ENCODE assay signal across 8 cellular contexts in the genomic region with DNA sequence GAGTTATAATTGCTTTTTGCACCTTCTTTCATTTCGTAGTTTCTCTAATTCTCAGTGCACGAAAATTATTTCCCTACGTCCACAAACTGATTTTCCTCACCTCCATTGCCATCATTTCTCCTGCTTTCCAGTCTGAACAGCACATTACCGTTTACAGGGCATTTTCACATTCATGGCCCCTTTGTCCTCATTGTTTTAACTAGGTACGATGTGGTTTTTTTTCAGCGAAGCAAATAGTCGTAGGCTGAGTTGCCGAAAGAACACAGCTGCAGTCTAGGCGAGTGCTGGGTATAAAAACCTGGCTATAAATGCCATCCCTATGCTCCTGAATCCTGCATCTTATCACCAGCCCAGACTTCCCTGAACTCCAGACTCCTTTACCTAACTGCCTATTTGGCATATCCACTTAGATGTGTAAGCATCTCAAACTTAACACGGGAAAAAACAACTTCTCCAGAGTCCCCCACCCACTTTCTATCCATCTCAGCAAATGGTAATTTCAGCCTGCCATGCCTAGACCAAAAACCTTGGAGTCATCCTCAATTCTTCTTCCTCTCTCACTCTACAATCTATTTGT. TPM values are rescaled to one million over a fixed set of nuclear protein-coding genes. Genes with fewer than 3 reads are reported as not detected.
DNase-seq lines count a peak whose midpoint lies in the region; ATAC-seq, FAIRE-seq and TF ChIP-seq lines count a peak whose summit lies in the region.

No MANE protein-coding gene starts in this region.

- no peak overlapping the region for H2BK120ac ChIP-seq in mesenchymal stem cell (ENCODE audit: low read depth, low read length)

- peaks cover 10% of the 10 kb centered on the region for H3K79me1 ChIP-seq in mesenchymal stem cell (replicated peaks; ENCODE audit: low read length, poor library complexity, severe bottlenecking)

- peaks cover 4% of the 10 kb centered on the region; the same call in 1 of the 3 replicates for H3K9me3 ChIP-seq in A549
- no peaks in the 10 kb centered on the region for H3K9me3 ChIP-seq in HUES64 (ENCODE audit: insufficient read depth, low read depth, low read length)
- H3K9me3 ChIP-seq in mammary epithelial cell (replicated peaks; ENCODE audit: insufficient read depth, low read length) = no peaks in the 10 kb centered on the region
- no peaks in the 10 kb centered on the region for H3K9me3 ChIP-seq in mesenchymal stem cell (ENCODE audit: control insufficient read depth, low read length)

- no peak for TF ChIP-seq POLR2A in A549 (IDR thresholded peaks at IDR 0.05; ENCODE audit: low read length)

- ATAC-seq in A549 = no peak
- no peak for ATAC-seq in GM21381 (IDR thresholded peaks at IDR 0.05; ENCODE audit: unreplicated experiment)

- POLR2A ChIA-PET in A549 (lab: Yijun Ruan, JAX) = interaction anchor here (1.3 kb wide), 1 partner anchor 151 kb away, joined by 9 read pairs; the partner anchor contains the start of gene EIF2AK4

- peak overlapping the region in 1 of 2 experiments; percentile 57 for H3K18ac ChIP-seq in mesenchymal stem cell (ENCODE audit: low read depth in 1 of 2, low read length in 2 of 2)

- peaks cover 22% of the 10 kb centered on the region for H3K79me2 ChIP-seq in mammary epithelial cell (ENCODE audit: insufficient read depth, low read length)

- H3K4me1 ChIP-seq in A549 (peaks cover 15% of the 10 kb centered on the region; the same call in 2 of the 3 replicates), HUES64 (ENCODE audit: insufficient read depth, low read length) (peaks cover 44% of the 10 kb centered on the region), mammary epithelial cell (ENCODE audit: insufficient read depth, low read length) (peaks cover 21% of the 10 kb centered on the region), mesenchymal stem cell (ENCODE audit: control insufficient read depth, insufficient read depth, low read depth, low read length) (peaks cover 6% of the 10 kb centered on the region)

- CTCF ChIA-PET in A549 (lab: Yijun Ruan, JAX) = interaction anchor here (1.0 kb wide), 1 partner anchor 93 kb away, joined by 4 read pairs; no protein-coding TSS in a partner anchor
- CTCF ChIA-PET in mammary epithelial cell (lab: Charles Lee; ENCODE audit: low non-redundant PET) = no interaction called here

- peak overlapping the region; percentile 18 for H2AK5ac ChIP-seq in mesenchymal stem cell (ENCODE audit: low read length, severe bottlenecking)

- no peak overlapping the region for H3K23ac ChIP-seq in mesenchymal stem cell (ENCODE audit: low read length in 2 of 2)

- H3K4me2 ChIP-seq in A549 = peak overlapping the region; percentile 83
- H3K4me2 ChIP-seq in mammary epithelial cell (ENCODE audit: insufficient read depth, low read depth, low read length) = peak overlapping the region; percentile 83
- peak overlapping the region; percentile 42 for H3K4me2 ChIP-seq in mesenchymal stem cell (ENCODE audit: low read length, poor library complexity, severe bottlenecking)

- TF ChIP-seq CTCF in A549 (IDR thresholded peaks at IDR 0.05) (no peak), mammary epithelial cell (conservative IDR thresholded peaks at IDR 0.05 in 1 of 2, IDR thresholded peaks at IDR 0.05 in 1 of 2; ENCODE audit: extremely low read depth in 1 of 2, insufficient read depth in 1 of 2, low read depth in 1 of 2, low read length in 2 of 2) (no peak)

- no peak for TF ChIP-seq EP300 in A549 (IDR thresholded peaks at IDR 0.05)

- no peaks in the 10 kb centered on the region for H3K27me3 ChIP-seq in HUES64 (ENCODE audit: insufficient read depth, low read length)
- no peaks in the 10 kb centered on the region for H3K27me3 ChIP-seq in mammary epithelial cell (ENCODE audit: insufficient read depth, low read length)
- no peaks in the 10 kb centered on the region for H3K27me3 ChIP-seq in mesenchymal stem cell (ENCODE audit: control insufficient read depth in 1 of 2, insufficient read depth in 1 of 2, low read length in 2 of 2)

- H3K36me3 ChIP-seq in HUES64 (ENCODE audit: insufficient read depth, low read length) (no peaks in the 10 kb centered on the region), mammary epithelial cell (ENCODE audit: insufficient read depth, low read length) (no peaks in the 10 kb centered on the region), mesenchymal stem cell (ENCODE audit: control insufficient read depth in 1 of 2, insufficient read depth in 2 of 2, low read depth in 1 of 2, low read length in 2 of 2) (no peaks in the 10 kb centered on the region)

- peak overlapping the region in 1 of 2 experiments; percentile 0 for H3K4ac ChIP-seq in mesenchymal stem cell (ENCODE audit: low read depth in 1 of 2, low read length in 2 of 2)

- H4K91ac ChIP-seq in mesenchymal stem cell (ENCODE audit: low read length) = no peak overlapping the region

- WGBS in A549 (ENCODE audit: missing lambda C conversion rate) = 3% methylated on average over 10 of the region's 10 CpGs
- whole genome bisulfite sequencing in HUES64 = 2% methylated on average over 10 of the region's 10 CpGs
- WGBS in mammary epithelial cell (ENCODE audit: low coverage, missing lambda C conversion rate) = 3% methylated on average over 10 of the region's 10 CpGs
- 5% methylated on average over 10 of the region's 10 CpGs for WGBS in mesenchymal stem cell

- H2BK12ac ChIP-seq in mesenchymal stem cell (ENCODE audit: low read length in 2 of 2) = peak overlapping the region in 1 of 2 experiments; percentile 42

- no peak for DNase-seq in A549 (ENCODE audit: low read depth in 1 of 2, low spot score in 1 of 2)
- DNase-seq in mammary epithelial cell = no peak
- DNase-seq in mesenchymal stem cell = peak; percentile 27
- DNase-seq in NCI-H2227 (lab: John Stamatoyannopoulos, UW; ENCODE audit: unreplicated experiment) = no peak
- DNase-seq in AML-193 (lab: John Stamatoyannopoulos, UW) = no peak
- DNase-seq in DMS153 (lab: John Stamatoyannopoulos, UW) = no peak

- no peak for FAIRE-seq in A549 (lab: Jason Lieb, UNC)

- peak overlapping the region; percentile 79 to 88 for H3K27ac ChIP-seq in A549
- peak overlapping the region; percentile 68 for H3K27ac ChIP-seq in HUES64 (ENCODE audit: low read depth, low read length)
- peak overlapping the region; percentile 74 for H3K27ac ChIP-seq in mammary epithelial cell (ENCODE audit: insufficient read depth, low read depth, low read length)
- peak overlapping the region; percentile 79 for H3K27ac ChIP-seq in mesenchymal stem cell (ENCODE audit: low read length, poor library complexity, severe bottlenecking)

- H2BK5ac ChIP-seq in mesenchymal stem cell (ENCODE audit: low read depth, low read length, poor library complexity, severe bottlenecking) = no peak overlapping the region

- intact Hi-C loops in mammary epithelial cell (cut with micrococcal nuclease) = loop anchor here (2.0 to 10.0 kb wide), 5 partner anchors 21 to 491 kb away; partner anchors contain the start of genes BMF and BUB1B

- H2BK15ac ChIP-seq in mesenchymal stem cell (ENCODE audit: low read depth, poor library complexity, severe bottlenecking) = no peak overlapping the region

- BruUV-seq in mammary epithelial cell (replicated peaks; lab: Mats Ljungman, UMichigan) = no TSS peak

- H4K20me1 ChIP-seq in mammary epithelial cell (ENCODE audit: insufficient read depth, low read length) = no peaks in the 10 kb centered on the region

- H3K9ac ChIP-seq in HUES64 (ENCODE audit: low read depth, low read length) (peak overlapping the region; percentile 93), mammary epithelial cell (ENCODE audit: insufficient read depth, low read length) (peak overlapping the region; percentile 86), mesenchymal stem cell (ENCODE audit: low read length) (peak overlapping the region; percentile 95)

- TF ChIP-seq RAD21 in A549 (conservative IDR thresholded peaks at IDR 0.05 in 1 of 2, IDR thresholded peaks at IDR 0.05 in 1 of 2) = no peak

- dilution Hi-C loops in mammary epithelial cell (cut with HindIII; ENCODE audit: low sequenced_read_pairs) = loop anchor here (25.0 kb wide), 1 partner anchor 404 kb away; no protein-coding TSS in a partner anchor

- peak overlapping the region; percentile 98 for H2AFZ ChIP-seq in mammary epithelial cell (ENCODE audit: low read depth, low read length)
- no peak overlapping the region for H2AFZ ChIP-seq in mesenchymal stem cell (ENCODE audit: low read depth, low read length)

- peak overlapping the region; percentile 38 for H4K8ac ChIP-seq in mesenchymal stem cell (ENCODE audit: low read length)

- in situ Hi-C loops in mammary epithelial cell (cut with MboI; ENCODE audit: low sequenced_read_pairs in 2 of 2) = loop anchor here in 1 of 2 donors (25.0 kb wide), 1 partner anchor 179 kb away; no protein-coding TSS in a partner anchor

- H3K4me3 ChIP-seq in A549 = peak overlapping the region; percentile 76
- peak overlapping the region; percentile 94 for H3K4me3 ChIP-seq in HUES64 (ENCODE audit: low read length)
- H3K4me3 ChIP-seq in mammary epithelial cell (replicated peaks in 1 of 3; ENCODE audit: insufficient read depth in 1 of 3, low read depth in 2 of 3, low read length in 3 of 3) = peak overlapping the region; percentile 76 to 93 (median 93)
- H3K4me3 ChIP-seq in mesenchymal stem cell (ENCODE audit: insufficient read depth in 1 of 2, low read depth in 1 of 2, low read length in 2 of 2) = peak overlapping the region in 1 of 2 experiments; percentile 94

- H3K14ac ChIP-seq in mesenchymal stem cell (ENCODE audit: low read length in 2 of 2) = no peak overlapping the region

TF ChIP-seq in A549, 52 proteins besides CTCF, POLR2A, EP300 and RAD21 (continues in another document):
- no peak for TF ChIP-seq RARB (CRISPR knock-in tag; IDR thresholded peaks at IDR 0.05)
- no peak for TF ChIP-seq HES2 (IDR thresholded peaks at IDR 0.05)
- TF ChIP-seq KDM1A (IDR thresholded peaks at IDR 0.05; ENCODE audit: low read depth) = no peak
- TF ChIP-seq GATA3 (IDR thresholded peaks at IDR 0.05; ENCODE audit: borderline replicate concordance) = no peak

RNA-seq across cellular contexts. Expression of gene FSIP1, which starts 0.7 kb away (rescaled TPM):
- polyA plus RNA-seq in A549 (2011; rRNA removed) (0.82 and 0.93 TPM in 2 replicates), A549 (2017; fragmentation: RNase III; extraction: RNeasy Plus Mini Kit Qiagen cat#74134 plus additional on column Dnase treatment) (0.71 to 0.90 TPM (median 0.80 TPM) in 3 replicates), mammary epithelial cell (1.2 TPM)
- 0.15 and 0.18 TPM in 2 replicates for polyA plus RNA-seq in A549 (2012; cell fraction: cytosol; rRNA removed)
- polyA plus RNA-seq in A549 (2012; cell fraction: nucleus; rRNA removed) = 0.06 and 0.09 TPM in 2 replicates
- polyA minus RNA-seq in A549 (2011; rRNA and poly(A)+ RNA removed) = 0.10 and 0.12 TPM in 2 replicates
- polyA plus RNA-seq in HUES64 (2013, experiment 1 of 2) = 0.90 TPM
- 1.6 TPM for polyA plus RNA-seq in HUES64 (2013, experiment 2 of 2)
- total RNA-seq in mammary epithelial cell = 1 to 10 TPM; 3.6 to 3.8 TPM
- not detected for polyA minus RNA-seq in mammary epithelial cell
- polyA plus RNA-seq in mesenchymal stem cell (2013, experiment 1 of 2) = 0.41 TPM
- 0.42 TPM for polyA plus RNA-seq in mesenchymal stem cell (2013, experiment 2 of 2)
